In the genomic region with DNA sequence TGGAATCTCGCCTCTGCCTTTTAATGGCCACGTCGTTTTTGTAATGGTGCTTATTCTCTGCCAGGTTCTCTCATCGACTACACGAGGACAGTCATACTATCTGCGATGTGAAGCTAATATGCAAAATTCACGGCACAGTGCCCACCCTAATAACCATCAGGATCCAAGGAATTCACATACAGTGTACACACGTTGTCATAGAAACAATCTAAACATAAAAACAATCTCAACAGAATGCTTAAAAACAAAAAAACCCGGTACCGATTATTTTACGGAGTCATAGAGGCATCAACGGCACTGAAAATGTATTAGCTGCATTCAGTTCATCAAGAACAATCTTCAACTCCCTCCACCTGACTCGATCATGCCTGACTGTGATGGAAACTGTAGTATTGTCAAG, we compare ENCODE assay signal across 8 cellular contexts. TPM values are rescaled to one million over a fixed set of nuclear protein-coding genes. Genes with fewer than 3 reads are reported as not detected.
A peak's percentile ranks its signal among the peaks of the same experiment; 100 is the strongest.
DNase-seq lines count a peak whose midpoint lies in the region; ATAC-seq and TF ChIP-seq lines count a peak whose summit lies in the region.

No MANE protein-coding gene starts in this region.

- peaks cover 6% of the 10 kb centered on the region for H3K4me1 ChIP-seq in testis

- DNase-seq in stimulated activated naive CD8-positive, alpha-beta T cell treated with anti-CD3 and anti-CD28 coated beads, Interleukin-15, Interleukin-2, amounts not matched to agents 100 U/mL and 50 U/mL, for 24 hours, result no peak
- DNase-seq in HT-29 (ENCODE audit: low spot score), result peak; percentile 71
- peak; percentile 8 for DNase-seq in astrocyte of the cerebellum (ENCODE audit: low read depth)
- peak; percentile 47 for DNase-seq in kidney glomerular epithelial cell (lab: John Stamatoyannopoulos, UW)
- no peak for DNase-seq in testis
- DNase-seq in SHP77 treated with DMSO at 0.1 percent for 48 hours (lab: John Stamatoyannopoulos, UW), result no peak

- H3K27me3 ChIP-seq in testis, result no peaks in the 10 kb centered on the region

- no peaks in the 10 kb centered on the region for H3K9me3 ChIP-seq in testis

- H3K9me3 Mint-ChIP-seq in stimulated activated naive CD8-positive, alpha-beta T cell treated with anti-CD3 and anti-CD28 coated beads, Interleukin-15, Interleukin-2, amounts not matched to agents 100 ng/mL and 50 ng/mL, for 24 hours, result peaks cover 7% of the 10 kb centered on the region

- no peak for ATAC-seq in stimulated activated naive CD8-positive, alpha-beta T cell treated with anti-CD3 and anti-CD28 coated beads, Interleukin-15, Interleukin-2, amounts not matched to agents 100 U/mL and 50 U/mL, for 24 hours
- ATAC-seq in HG03521 (IDR thresholded peaks at IDR 0.05; ENCODE audit: unreplicated experiment), result no peak

- no peak for TF ChIP-seq POLR2A in testis (IDR thresholded peaks at IDR 0.05)

- H3K36me3 Mint-ChIP-seq in stimulated activated naive CD8-positive, alpha-beta T cell treated with anti-CD3 and anti-CD28 coated beads, Interleukin-15, Interleukin-2, amounts not matched to agents 100 ng/mL and 50 ng/mL, for 24 hours (ENCODE audit: low read depth), result peaks cover 16% of the 10 kb centered on the region

- H3K27ac Mint-ChIP-seq in stimulated activated naive CD8-positive, alpha-beta T cell treated with anti-CD3 and anti-CD28 coated beads, Interleukin-15, Interleukin-2, amounts not matched to agents 100 ng/mL and 50 ng/mL, for 24 hours, result peak overlapping the region; percentile 99

- in situ Hi-C loops in astrocyte of the cerebellum (cut with HindIII; ENCODE audit: low sequenced_read_pairs), result no loop called here

- TF ChIP-seq CTCF in astrocyte of the cerebellum (IDR thresholded peaks at IDR 0.05; ENCODE audit: low read depth, low read length, missing control alignments) (no peak), testis (IDR thresholded peaks at IDR 0.05) (no peak)

- no peaks in the 10 kb centered on the region for H3K36me3 ChIP-seq in testis (ENCODE audit: low read depth, missing control alignments)

- peaks cover 14% of the 10 kb centered on the region for H3K27me3 Mint-ChIP-seq in stimulated activated naive CD8-positive, alpha-beta T cell treated with anti-CD3 and anti-CD28 coated beads, Interleukin-15, Interleukin-2, amounts not matched to agents 100 ng/mL and 50 ng/mL, for 24 hours

- peak overlapping the region; percentile 96 for H3K4me3 Mint-ChIP-seq in stimulated activated naive CD8-positive, alpha-beta T cell treated with anti-CD3 and anti-CD28 coated beads, Interleukin-15, Interleukin-2, amounts not matched to agents 100 ng/mL and 50 ng/mL, for 24 hours

- H3K4me3 ChIP-seq in astrocyte of the cerebellum (ENCODE audit: low read depth, low read length) (peak overlapping the region; percentile 63), testis (peak overlapping the region; percentile 55 to 67)

- H3K4me1 Mint-ChIP-seq in stimulated activated naive CD8-positive, alpha-beta T cell treated with anti-CD3 and anti-CD28 coated beads, Interleukin-15, Interleukin-2, amounts not matched to agents 100 ng/mL and 50 ng/mL, for 24 hours (ENCODE audit: low read depth), result peaks cover 36% of the 10 kb centered on the region

- intact Hi-C loops in testis (cut with DNase I; ENCODE audit: low total_unique reads), result loop anchor here (10.0 kb wide), 1 partner anchor 199 kb away; no protein-coding TSS in a partner anchor

- H3K27ac ChIP-seq in testis, result peak overlapping the region; percentile 83 to 86

- WGBS in testis, 2 donors, result 1 to 3% methylated on average over 13 of the region's 13 CpGs

RNA-seq across cellular contexts. Expression of gene MRPS33, which starts 0.7 kb away (rescaled TPM):
- total RNA-seq in HT-29 (2014; rRNA removed; shearing (Covaris generic)), result 28.0 and 46.5 TPM in 2 replicates
- total RNA-seq in testis, result 10 to 100 TPM; 28.8 to 31.9 TPM
- 114 TPM for polyA plus RNA-seq in testis (ENCODE audit: insufficient read depth, low read depth, low replicate concordance)

RNA-seq across cellular contexts. Expression of gene TMEM178B, which starts 59.8 kb away (rescaled TPM):
- 2.1 and 2.3 TPM in 2 replicates for total RNA-seq in HT-29 (2014; rRNA removed; shearing (Covaris generic))
- total RNA-seq in testis, result 1 to 10 TPM; 1.7 to 7.2 TPM
- 2.0 TPM for polyA plus RNA-seq in testis (ENCODE audit: insufficient read depth, low read depth, low replicate concordance)

Comparison
In these comparisons a context has a peak if more than half of its experiments do, and no peak if none do; other contexts are left out.
1. DNase-seq: peak in HT-29 (single experiment), astrocyte of the cerebellum (single experiment) and kidney glomerular epithelial cell (single experiment); none in stimulated activated naive CD8-positive, alpha-beta T cell treated with anti-CD3 and anti-CD28 coated beads, Interleukin-15, Interleukin-2, amounts not matched to agents 100 U/mL and 50 U/mL, for 24 hours (single experiment), testis (single experiment) and SHP77 treated with DMSO at 0.1 percent for 48 hours (single experiment).